ENCODE assay signal across 9 cellular contexts in the genomic region with DNA sequence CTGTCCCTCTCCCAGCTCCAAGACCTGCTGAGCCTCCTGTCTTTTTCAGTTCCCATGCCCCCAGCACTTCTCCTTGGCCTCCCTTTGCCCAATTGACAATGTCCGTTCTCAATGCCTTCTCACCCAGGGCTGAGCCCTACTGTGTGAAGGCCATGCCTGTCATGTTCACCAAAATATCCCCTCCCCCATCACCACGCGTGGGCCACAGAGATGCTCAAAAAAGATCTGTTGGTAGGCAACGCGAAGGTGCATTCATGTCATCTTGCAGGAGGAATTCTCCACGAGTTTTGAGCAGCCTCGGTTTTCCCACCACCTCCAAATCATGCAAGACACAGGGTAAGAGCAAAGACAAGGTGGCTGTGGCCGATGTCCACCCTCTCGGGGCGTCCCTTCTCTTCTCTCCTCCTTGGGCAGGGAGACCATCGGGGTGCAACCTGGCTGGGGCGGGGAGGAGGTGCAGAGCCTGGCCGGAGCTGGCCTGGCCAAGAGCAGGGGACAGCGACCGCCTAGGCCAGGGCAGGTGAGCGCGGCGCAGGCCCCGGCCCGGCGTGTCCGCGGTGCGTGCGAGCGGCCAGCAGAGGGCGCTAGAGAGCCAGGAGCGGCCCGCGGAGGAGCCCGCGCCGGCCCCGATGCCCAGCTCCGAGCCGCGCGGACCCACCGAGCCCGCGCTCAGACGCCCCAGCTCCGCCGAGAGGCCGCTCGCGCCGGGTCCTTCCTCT. TPM values are rescaled to one million over a fixed set of nuclear protein-coding genes. Genes with fewer than 3 reads are reported as not detected.
DNase-seq lines count a peak whose midpoint lies in the region; ATAC-seq, FAIRE-seq and TF ChIP-seq lines count a peak whose summit lies in the region.
"Not testable (repeated sequence)": the region's sequence is repeated elsewhere in the genome, so short reads cannot be mapped to it uniquely, and the experiment has no call there.
"Had no signal": no experiment of that assay in that cellular context is flagged by ENCODE, and none has a peak within 500 bp of the region (broad histone marks: within the 10 kb centered on the region; RNA-seq: fewer than 3 reads in every experiment).

No MANE protein-coding gene starts in this region.

- not testable (repeated sequence) for H3K4me3 ChIP-seq in NB4 (ENCODE audit: low read depth, low read length); SU-DHL-6 (ENCODE audit: insufficient read depth, low read length, poor library complexity, severe bottlenecking)
- peak overlapping the region; percentile 37 for H3K4me3 ChIP-seq in effector memory CD4-positive, alpha-beta T cell (ENCODE audit: insufficient read depth, low read depth, low read length, poor library complexity, severe bottlenecking)
- H3K4me3 ChIP-seq in spleen: peak overlapping the region in 6 of 8 donors; percentile 16 to 60 (median 26)

- 11 to 59% (median 15%) methylated on average over 6 to 45 of the region's 48 CpGs for WGBS in spleen, 5 donors

- H4K20me1 ChIP-seq in SU-DHL-6 (ENCODE audit: low read depth, low read length): not testable (repeated sequence)

- H3K4me1 ChIP-seq in effector memory CD4-positive, alpha-beta T cell (ENCODE audit: control insufficient read depth, insufficient read depth, low read length, poor library complexity, severe bottlenecking); spleen: not testable (repeated sequence)

- H3K9me3 ChIP-seq in SU-DHL-6 (ENCODE audit: insufficient read depth, low read length); effector memory CD4-positive, alpha-beta T cell (ENCODE audit: control insufficient read depth, low read length); spleen: not testable (repeated sequence)

- not testable (repeated sequence) for H3F3A ChIP-seq in SU-DHL-6 (ENCODE audit: insufficient read depth)

- TF ChIP-seq CTCF in NB4 (IDR thresholded peaks at IDR 0.05; ENCODE audit: low read depth, low read length) (peak; percentile 23), SU-DHL-6 (IDR thresholded peaks at IDR 0.05; ENCODE audit: insufficient read depth, low read length, poor library complexity, severe bottlenecking) (peak; percentile 30), spleen (IDR thresholded peaks at IDR 0.05 in 8 of 11, conservative IDR thresholded peaks at IDR 0.05 in 3 of 11) (peak in 8 of 11 experiments; percentile 25 to 87 (median 78))

- not testable (repeated sequence) for H3K9me2 ChIP-seq in SU-DHL-6 (replicated peaks; ENCODE audit: insufficient read depth, low read length)

- FAIRE-seq in urothelium cell line (lab: Jason Lieb, UNC): not testable (repeated sequence)

- H3K79me2 ChIP-seq in SU-DHL-6 (ENCODE audit: insufficient read depth, low read length): not testable (repeated sequence)

- TF ChIP-seq POLR2A in NB4 (IDR thresholded peaks at IDR 0.05; ENCODE audit: extremely low read depth, insufficient read length); spleen (IDR thresholded peaks at IDR 0.05): not testable (repeated sequence)

- H3K27ac ChIP-seq in SU-DHL-6 (ENCODE audit: low read depth, low read length); effector memory CD4-positive, alpha-beta T cell (ENCODE audit: insufficient read depth, low read length, poor library complexity, severe bottlenecking); spleen: not testable (repeated sequence)

- not testable (repeated sequence) for H3K27me3 ChIP-seq in SU-DHL-6 (ENCODE audit: low read length); effector memory CD4-positive, alpha-beta T cell (replicated peaks; ENCODE audit: control insufficient read depth, insufficient read depth, low read length, poor library complexity, severe bottlenecking)
- H3K27me3 ChIP-seq in spleen (replicated peaks in 1 of 7): peaks cover 0 to 39% (median 10%) of the 10 kb centered on the region in 7 donors

- H3K4me2 ChIP-seq in SU-DHL-6 (ENCODE audit: low read depth, low read length, poor library complexity, severe bottlenecking): not testable (repeated sequence)

- H2AFZ ChIP-seq in SU-DHL-6 (ENCODE audit: low read depth, low read length, severe bottlenecking): not testable (repeated sequence)

- ATAC-seq in left lobe of liver: peak; percentile 83

- intact Hi-C loops in spleen (cut with DNase I; ENCODE audit: low total_unique reads): not testable (repeated sequence)

- H3K9ac ChIP-seq in SU-DHL-6 (ENCODE audit: low read length): not testable (repeated sequence)

- not testable (repeated sequence) for H3K36me3 ChIP-seq in SU-DHL-6 (ENCODE audit: low read length); effector memory CD4-positive, alpha-beta T cell (ENCODE audit: control insufficient read depth, insufficient read depth, low read length); spleen

- DNase-seq in GM04504 (ENCODE audit: low read depth) (peak; percentile 2), NB4 (ENCODE audit: low read depth) (peak; percentile 52), activated T-helper 1 cell treated with Interleukin-2 at 50 U/mL for 16 hours (ENCODE audit: low read depth) (peak; percentile 47), left lobe of liver (ENCODE audit: low spot score) (peak; percentile 66), spleen (peak; percentile 90), urothelium cell line (ENCODE audit: low spot score) (peak; percentile 70)
- peak; percentile 25 to 37 (median 29) for DNase-seq in effector memory CD4-positive, alpha-beta T cell

RNA-seq across cellular contexts. Expression of gene KRTAP5-11, which starts 56.3 kb away (rescaled TPM):
- total RNA-seq in left lobe of liver: not detected
- not detected for total RNA-seq in spleen
- polyA plus RNA-seq in spleen: not detected
- total RNA-seq: T-helper 1 cell treated with Interleukin-12 subunit alpha and Interleukin-12 subunit beta and Interleukin-4 antibody, amounts not matched to agents 30 ng/mL and 1 ng/mL, for 36 hours had no signal

Comparison
In these comparisons a context has a peak if more than half of its experiments do, and no peak if none do; other contexts are left out.
1. DNase-seq: peak in every context shown above with its lines; median percentile 90 in spleen; 70 in urothelium cell line; 66 in left lobe of liver; 52 in NB4; 47 in activated T-helper 1 cell treated with Interleukin-2 at 50 U/mL for 16 hours; 29 in effector memory CD4-positive, alpha-beta T cell; 2 in GM04504.
2. CTCF ChIP-seq: peak in every context shown above with its lines; median percentile 78 in spleen; 30 in SU-DHL-6; 23 in NB4.